In the genomic region with DNA sequence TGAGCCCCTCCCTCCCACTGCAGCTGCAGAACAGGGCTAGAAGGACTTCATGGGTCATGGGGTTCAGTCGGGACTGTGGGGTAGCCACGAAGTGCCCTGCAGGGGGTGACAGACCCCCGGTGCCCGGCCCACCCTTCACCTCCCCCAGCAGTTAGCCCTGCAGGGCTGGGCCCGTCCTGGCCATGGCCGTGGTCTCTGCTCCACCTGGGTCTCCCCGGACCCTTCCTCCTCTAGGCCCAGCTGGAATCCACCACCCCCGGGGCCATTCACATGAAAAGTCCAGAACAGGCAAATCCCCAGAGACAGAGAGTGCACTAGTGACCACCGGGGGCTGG, we compare ENCODE assay signal across 24 cellular contexts. TPM values are rescaled to one million over a fixed set of nuclear protein-coding genes. Genes with fewer than 3 reads are reported as not detected.
A peak's percentile ranks its signal among the peaks of the same experiment; 100 is the strongest.
DNase-seq lines count a peak whose midpoint lies in the region; ATAC-seq, FAIRE-seq and TF ChIP-seq lines count a peak whose summit lies in the region.
"Had no signal": no experiment of that assay in that cellular context is flagged by ENCODE, and none has a peak within 500 bp of the region (broad histone marks: within the 10 kb centered on the region; RNA-seq: fewer than 3 reads in every experiment).

No MANE protein-coding gene starts in this region.

- peaks cover 19% of the 10 kb centered on the region for H3K4me1 Mint-ChIP-seq in T-helper 17 cell

- DNase-seq in T-helper 17 cell, result no peak
- no peak for DNase-seq in amygdala (lab: John Stamatoyannopoulos, UW)
- DNase-seq in GM13976 (ENCODE audit: low spot score), result no peak
- DNase-seq in HTR-8/SVneo (ENCODE audit: insufficient read length, low spot score), result no peak
- DNase-seq: activated CD8-positive, alpha-beta memory T cell treated with anti-CD3 and anti-CD28 coated beads, Interleukin-2, amount 50 U/mL, for 4 hours; brain microvascular endothelial cell; CD4-positive, alpha-beta memory T cell; foreskin fibroblast; GDM1; GM23248; hypothalamus; IMR-90; natural killer cell; NCI-H187; stimulated activated CD4-positive, alpha-beta T cell treated with anti-CD3 and anti-CD28 coated beads, Interleukin-4, amount 100 ng/mL, for 1 hour; T-helper 2 cell had no signal

- H3K4me2 ChIP-seq in BLaER1 treated with 17β-estradiol and CSF1 and Interleukin-3, amounts not matched to agents 10 nM and 100 nM, result peak overlapping the region; percentile 82 to 99 (median 97)
- H3K4me2 ChIP-seq: smooth muscle cell had no signal

- H3K9me3 ChIP-seq in BLaER1 treated with 17β-estradiol and CSF1 and Interleukin-3, amounts not matched to agents 10 nM and 100 nM (replicated peaks in 1 of 11), result peaks cover 8 to 17% (median 12%) of the 10 kb centered on the region in 11 experiments; a peak in 21 of 22 replicates
- H3K9me3 ChIP-seq in T-helper 17 cell (ENCODE audit: control insufficient read depth, low read length, poor library complexity, severe bottlenecking) (no peaks in the 10 kb centered on the region), subcutaneous abdominal adipose tissue (ENCODE audit: control insufficient read depth in 5 of 5, low read length in 5 of 5) (peaks cover 0 to 11% (median 8%) of the 10 kb centered on the region in 5 donors)

- TF ChIP-seq CTCF in GM13976 (IDR thresholded peaks at IDR 0.05; ENCODE audit: borderline replicate concordance, control extremely low read depth, extremely low read depth, insufficient read depth, missing control alignments), result no peak

- no peaks in the 10 kb centered on the region for H3K36me3 Mint-ChIP-seq in T-helper 17 cell (ENCODE audit: low read depth)
- H3K36me3 Mint-ChIP-seq: natural killer cell had no signal

- no peak for ATAC-seq in T-helper 17 cell
- ATAC-seq in GM18867 (IDR thresholded peaks at IDR 0.05; ENCODE audit: unreplicated experiment), result no peak
- ATAC-seq: natural killer cell had no signal

- peak overlapping the region in 8 of 11 experiments; percentile 30 to 76 (median 68); a peak in 9 of 22 replicates for H3K27ac ChIP-seq in BLaER1 treated with 17β-estradiol and CSF1 and Interleukin-3, amounts not matched to agents 10 nM and 100 nM
- H3K27ac ChIP-seq in layer of hippocampus (ENCODE audit: low read depth, low read length) (peak overlapping the region; percentile 46), subcutaneous abdominal adipose tissue (ENCODE audit: low read depth, low read length) (peak overlapping the region; percentile 97)
- H3K27ac ChIP-seq: brain microvascular endothelial cell, GM23248 had no signal

- FAIRE-seq in HTR-8/SVneo (lab: Jason Lieb, UNC), result no peak
- FAIRE-seq: islet of Langerhans had no signal

- H4K20me1 ChIP-seq in BLaER1 treated with 17β-estradiol and CSF1 and Interleukin-3, amounts not matched to agents 10 nM and 100 nM, result peaks cover 0 to 18% (median 15%) of the 10 kb centered on the region in 11 experiments; a peak in 16 of 22 replicates

- in situ Hi-C loops in GM13976 (cut with MboI; ENCODE audit: low sequenced_read_pairs, unreplicated experiment), result no loop called here

- H3K27me3 Mint-ChIP-seq in T-helper 17 cell, result no peaks in the 10 kb centered on the region
- H3K27me3 Mint-ChIP-seq: CD4-positive, alpha-beta memory T cell; stimulated activated naive CD8-positive, alpha-beta T cell treated with anti-CD3 and anti-CD28 coated beads, Interleukin-15, Interleukin-2, amounts not matched to agents 100 ng/mL and 50 ng/mL, for 24 hours had no signal

- H3K36me3 ChIP-seq in BLaER1 treated with 17β-estradiol and CSF1 and Interleukin-3, amounts not matched to agents 10 nM and 100 nM, result peaks cover 13 to 18% (median 16%) of the 10 kb centered on the region in 11 experiments
- H3K36me3 ChIP-seq in subcutaneous abdominal adipose tissue (ENCODE audit: control insufficient read depth in 5 of 5, insufficient read depth in 5 of 5, low read length in 5 of 5), result peaks cover 0 to 7% (median 5%) of the 10 kb centered on the region in 5 donors

- H3K4me3 ChIP-seq in BLaER1 treated with 17β-estradiol and CSF1 and Interleukin-3, amounts not matched to agents 10 nM and 100 nM, result peak overlapping the region in 1 of 10 experiments; percentile 17; a peak in 2 of 20 replicates
- H3K4me3 ChIP-seq in subcutaneous abdominal adipose tissue (ENCODE audit: low read depth in 1 of 5, low read length in 5 of 5), result no peak overlapping the region
- H3K4me3 ChIP-seq: GM23248, smooth muscle cell had no signal

- no peak overlapping the region for H3K4me3 Mint-ChIP-seq in T-helper 17 cell
- H3K4me3 Mint-ChIP-seq: natural killer cell; stimulated activated naive CD8-positive, alpha-beta T cell treated with anti-CD3 and anti-CD28 coated beads, Interleukin-15, Interleukin-2, amounts not matched to agents 100 ng/mL and 50 ng/mL, for 24 hours had no signal

- peaks cover 32 to 84% (median 49%) of the 10 kb centered on the region in 10 experiments for H3K4me1 ChIP-seq in BLaER1 treated with 17β-estradiol and CSF1 and Interleukin-3, amounts not matched to agents 10 nM and 100 nM
- peaks cover 4 to 42% (median 22%) of the 10 kb centered on the region in 5 donors for H3K4me1 ChIP-seq in subcutaneous abdominal adipose tissue (ENCODE audit: control insufficient read depth in 5 of 5, insufficient read depth in 5 of 5, low read length in 5 of 5)

- H3K27ac Mint-ChIP-seq in T-helper 17 cell, result peak overlapping the region; percentile 95
- H3K27ac Mint-ChIP-seq: activated T-helper 2 cell treated with anti-CD3 and anti-CD28 coated beads, Interferon-gamma antibody, Interleukin-2, Interleukin-4, amounts not matched to agents 10 μg/mL and 5 μg/mL and 100 μg/mL, durations not matched to agents 14 hours and 24 hours and 36 hours; stimulated activated naive CD8-positive, alpha-beta T cell treated with anti-CD3 and anti-CD28 coated beads, Interleukin-15, Interleukin-2, amounts not matched to agents 100 ng/mL and 50 ng/mL, for 24 hours had no signal

- H3K27me3 ChIP-seq in BLaER1 treated with 17β-estradiol and CSF1 and Interleukin-3, amounts not matched to agents 10 nM and 100 nM, result no peaks in the 10 kb centered on the region
- H3K27me3 ChIP-seq in layer of hippocampus (ENCODE audit: control insufficient read depth, insufficient read depth, low read length) (no peaks in the 10 kb centered on the region), subcutaneous abdominal adipose tissue (ENCODE audit: control insufficient read depth in 5 of 5, insufficient read depth in 4 of 5, low read length in 5 of 5) (no peaks in the 10 kb centered on the region)
- H3K27me3 ChIP-seq: brain microvascular endothelial cell had no signal

- H3K9ac ChIP-seq in BLaER1 treated with 17β-estradiol and CSF1 and Interleukin-3, amounts not matched to agents 10 nM and 100 nM, result peak overlapping the region in 7 of 11 experiments; percentile 33 to 73 (median 62); a peak in 8 of 22 replicates
- H3K9ac ChIP-seq in subcutaneous abdominal adipose tissue (ENCODE audit: low read length in 5 of 5), result no peak overlapping the region
- H3K9ac ChIP-seq: GM23248 had no signal

RNA-seq across cellular contexts. Expression of a gene that starts 17.3 kb away (rescaled TPM):
- total RNA-seq in T-helper 17 cell, result 100 to 1,000 TPM; 256 to 288 TPM

RNA-seq across cellular contexts. Expression of a gene that starts 18.3 kb away (rescaled TPM):
- 10 to 100 TPM; 53.4 to 64.6 TPM for total RNA-seq in T-helper 17 cell

Comparison
In these comparisons a context has a peak if more than half of its experiments do, and no peak if none do; other contexts are left out.
1. H3K27ac ChIP-seq: peak in every context shown above with its lines; median percentile 97 in subcutaneous abdominal adipose tissue; 68 in BLaER1 treated with 17β-estradiol and CSF1 and Interleukin-3, amounts not matched to agents 10 nM and 100 nM; 46 in layer of hippocampus.
2. H3K9ac ChIP-seq: peak in BLaER1 treated with 17β-estradiol and CSF1 and Interleukin-3, amounts not matched to agents 10 nM and 100 nM (7 of 11); none in subcutaneous abdominal adipose tissue (0 of 5).